Comparison of ENCODE assay signal across 1 cellular context in the genomic region with DNA sequence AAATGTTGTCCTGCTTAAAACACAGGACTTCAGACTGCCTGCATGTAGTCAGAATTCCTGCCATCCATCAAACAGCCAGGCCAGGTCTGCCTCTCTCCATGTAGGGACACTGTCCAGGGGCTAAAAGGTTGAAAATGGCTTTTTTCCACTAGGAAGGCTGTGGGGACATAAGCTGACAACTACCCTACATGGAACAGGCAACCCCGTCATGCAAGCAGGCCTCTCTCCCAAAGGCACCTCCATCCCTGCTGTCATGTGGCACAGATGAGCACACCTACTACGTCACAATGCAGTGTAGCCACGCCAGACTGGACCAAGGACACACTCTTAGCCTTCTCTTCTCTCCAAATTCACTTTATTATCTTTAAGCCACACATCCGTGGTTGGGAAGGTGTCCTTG.
TF ChIP-seq lines count a peak whose summit lies in the region.

No MANE protein-coding gene starts in this region.

TF ChIP-seq in GM23338, 12 proteins besides CTCF, POLR2A, EP300 and RAD21 (continued from another document):
- TF ChIP-seq ZNF462 (CRISPR knock-in tag; IDR thresholded peaks at IDR 0.05): no peak
- no peak for TF ChIP-seq EZH2 (IDR thresholded peaks at IDR 0.05; ENCODE audit: low read depth, unreplicated experiment)
- no peak for TF ChIP-seq STAT1 (IDR thresholded peaks at IDR 0.05; ENCODE audit: unreplicated experiment)
- no peak for TF ChIP-seq NANOG (IDR thresholded peaks at IDR 0.05; ENCODE audit: borderline replicate concordance)
- no peak for TF ChIP-seq EZH2phosphoT487 (IDR thresholded peaks at IDR 0.05; ENCODE audit: unreplicated experiment)
- no peak for TF ChIP-seq JUNB (IDR thresholded peaks at IDR 0.05; ENCODE audit: unreplicated experiment)
